8 cellular contexts compared by ENCODE assay signal in genomic region chr17:50918071-50918932, GRCh38. TPM values are rescaled to one million over a fixed set of nuclear protein-coding genes. Genes with fewer than 3 reads are reported as not detected.
DNase-seq lines count a peak whose midpoint lies in the region; ATAC-seq and TF ChIP-seq lines count a peak whose summit lies in the region.

No MANE protein-coding gene starts in this region.

- peak overlapping the region; percentile 91 for H3K18ac ChIP-seq in neuronal stem cell (ENCODE audit: low read length)

- peak overlapping the region; percentile 14 for H3K23ac ChIP-seq in neuronal stem cell (ENCODE audit: low read depth, low read length, poor library complexity)

- H3K27me3 ChIP-seq in NT2/D1 (ENCODE audit: insufficient read depth, insufficient read length) (no peaks in the 10 kb centered on the region), endodermal cell (ENCODE audit: control insufficient read depth, insufficient read depth, low read length, poor library complexity, severe bottlenecking) (no peaks in the 10 kb centered on the region), neuronal stem cell (ENCODE audit: control insufficient read depth in 3 of 3, insufficient read depth in 3 of 3, low read depth in 1 of 3, low read length in 3 of 3) (peaks cover 0 to 8% (median 0%) of the 10 kb centered on the region in 3 experiments), Karpas-422 (ENCODE audit: low read length) (no peaks in the 10 kb centered on the region)

- no peak overlapping the region for H3K4me2 ChIP-seq in neuronal stem cell (ENCODE audit: insufficient read depth, low read length, poor library complexity, severe bottlenecking)
- H3K4me2 ChIP-seq in Karpas-422 (ENCODE audit: low read depth, low read length, poor library complexity, severe bottlenecking) = no peak overlapping the region

- peak overlapping the region; percentile 95 for H2BK120ac ChIP-seq in neuronal stem cell (ENCODE audit: low read depth, low read length)

- peak overlapping the region; percentile 26 for H3K14ac ChIP-seq in neuronal stem cell (ENCODE audit: low read length)

- no peaks in the 10 kb centered on the region for H3K9me2 ChIP-seq in Karpas-422 (replicated peaks; ENCODE audit: insufficient read depth, low read length)

- H3K9me3 ChIP-seq in NT2/D1 (ENCODE audit: insufficient read depth, low read length) = no peaks in the 10 kb centered on the region
- no peaks in the 10 kb centered on the region for H3K9me3 ChIP-seq in endodermal cell (ENCODE audit: control insufficient read depth, low read length)
- H3K9me3 ChIP-seq in neuronal stem cell (replicated peaks in 1 of 2; ENCODE audit: control insufficient read depth in 2 of 2, insufficient read depth in 1 of 2, low read depth in 1 of 2, low read length in 2 of 2) = no peaks in the 10 kb centered on the region
- H3K9me3 ChIP-seq in Karpas-422 (ENCODE audit: low read length) = no peaks in the 10 kb centered on the region

- H3K27me3 Mint-ChIP-seq in CD14-positive monocyte (ENCODE audit: low read depth in 3 of 3) (peaks cover 0 to 2% (median 0%) of the 10 kb centered on the region in 3 donors), endodermal cell (ENCODE audit: insufficient read depth) (peaks cover 2% of the 10 kb centered on the region)

- H3K9me3 Mint-ChIP-seq in CD14-positive monocyte (no peaks in the 10 kb centered on the region), endodermal cell (no peaks in the 10 kb centered on the region)

- peak; percentile 81 for DNase-seq in CD14-positive monocyte (ENCODE audit: low spot score)
- DNase-seq in NT2/D1 (ENCODE audit: low read depth, low spot score) = no peak
- peak; percentile 63 for DNase-seq in endodermal cell
- no peak for DNase-seq in neuronal stem cell (ENCODE audit: low spot score)
- no peak for DNase-seq in effector CD4-positive, alpha-beta T cell
- no peak for DNase-seq in Karpas-422
- no peak for DNase-seq in kidney tubule cell (ENCODE audit: low spot score)

- H3K4me3 ChIP-seq in NT2/D1 (ENCODE audit: insufficient read length, low read depth) (no peak overlapping the region), endodermal cell (ENCODE audit: low read length) (no peak overlapping the region), neuronal stem cell (ENCODE audit: low read length in 2 of 2) (no peak overlapping the region), Karpas-422 (ENCODE audit: low read length) (no peak overlapping the region)

- no peaks in the 10 kb centered on the region for H3K79me2 ChIP-seq in Karpas-422 (ENCODE audit: low read length)

- no peak for TF ChIP-seq CTCF in CD14-positive monocyte (IDR thresholded peaks at IDR 0.05)
- no peak for TF ChIP-seq CTCF in endodermal cell (conservative IDR thresholded peaks at IDR 0.05)

- H3K36me3 ChIP-seq in NT2/D1 (ENCODE audit: insufficient read depth, insufficient read length, low read length) = no peaks in the 10 kb centered on the region
- H3K36me3 ChIP-seq in endodermal cell (ENCODE audit: control insufficient read depth, insufficient read depth, low read length) = no peaks in the 10 kb centered on the region
- no peaks in the 10 kb centered on the region for H3K36me3 ChIP-seq in neuronal stem cell (replicated peaks in 1 of 2; ENCODE audit: control insufficient read depth in 2 of 2, insufficient read depth in 2 of 2, low read length in 2 of 2)
- no peaks in the 10 kb centered on the region for H3K36me3 ChIP-seq in Karpas-422 (ENCODE audit: insufficient read depth, low read length)

- H4K91ac ChIP-seq in neuronal stem cell (ENCODE audit: low read depth, low read length, poor library complexity) = no peak overlapping the region

- no peak for ATAC-seq in GM19452 (IDR thresholded peaks at IDR 0.05; ENCODE audit: unreplicated experiment)

- intact Hi-C loops in CD14-positive monocyte (cut with micrococcal nuclease) = loop anchor here (2.0 to 10.0 kb wide), 3 partner anchors 14 to 54 kb away; partner anchors contain the start of gene TOB1 (in 1 of the 2)

- H3K36me3 Mint-ChIP-seq in CD14-positive monocyte (peaks cover 4% of the 10 kb centered on the region in 2 donors), endodermal cell (ENCODE audit: low read depth) (no peaks in the 10 kb centered on the region)

- H3K27ac ChIP-seq in endodermal cell (ENCODE audit: low read depth, low read length) = peak overlapping the region; percentile 11
- no peak overlapping the region for H3K27ac ChIP-seq in neuronal stem cell (replicated peaks; ENCODE audit: low read length)
- no peak overlapping the region for H3K27ac ChIP-seq in Karpas-422 (ENCODE audit: low read length)

- H3K9ac ChIP-seq in NT2/D1 (ENCODE audit: insufficient read length, low read depth) (peak overlapping the region; percentile 16), endodermal cell (ENCODE audit: extremely low read depth, low read length, poor library complexity, severe bottlenecking) (no peak overlapping the region), neuronal stem cell (ENCODE audit: low read depth, low read length, poor library complexity) (peak overlapping the region; percentile 24), Karpas-422 (ENCODE audit: low read length) (no peak overlapping the region)

- WGBS in endodermal cell (ENCODE audit: insufficient coverage in 1 of 2, insufficient read length in 1 of 2), 2 experiments = 90 to 91% methylated on average over 12 to 21 of the region's 21 CpGs
- WGBS in neuronal stem cell (ENCODE audit: extremely low coverage in 2 of 2, insufficient read length in 2 of 2, insufficient replicate concordance in 1 of 2), 2 donors = no CpG with 5 or more reads among the region's 21 CpGs

- no peak overlapping the region for H3K4ac ChIP-seq in neuronal stem cell (ENCODE audit: low read length)

- H2BK15ac ChIP-seq in neuronal stem cell (ENCODE audit: low read length) = peak overlapping the region; percentile 90

- H3K79me1 ChIP-seq in neuronal stem cell (ENCODE audit: low read depth, low read length) = no peaks in the 10 kb centered on the region

- H4K20me1 ChIP-seq in Karpas-422 (ENCODE audit: insufficient read depth, low read depth, low read length) = no peaks in the 10 kb centered on the region

- no peak overlapping the region for H4K8ac ChIP-seq in neuronal stem cell (ENCODE audit: low read depth, low read length)

- peak overlapping the region; percentile 92 for H2BK5ac ChIP-seq in neuronal stem cell (ENCODE audit: low read length)

- H3K4me1 Mint-ChIP-seq in CD14-positive monocyte (peaks cover 58% of the 10 kb centered on the region), endodermal cell (peaks cover 33% of the 10 kb centered on the region)

- peak overlapping the region; percentile 94 for H2AK5ac ChIP-seq in neuronal stem cell (ENCODE audit: low read depth, low read length)

- H3K4me1 ChIP-seq in NT2/D1 (ENCODE audit: insufficient read depth, insufficient read length) (peaks cover 35% of the 10 kb centered on the region), endodermal cell (ENCODE audit: control insufficient read depth, insufficient read depth, low read length) (peaks cover 4% of the 10 kb centered on the region), neuronal stem cell (ENCODE audit: control insufficient read depth in 2 of 2, insufficient read depth in 1 of 2, low read depth in 1 of 2, low read length in 2 of 2) (peaks cover 33 to 53% of the 10 kb centered on the region in 2 donors), Karpas-422 (ENCODE audit: low read length) (peaks cover 9% of the 10 kb centered on the region)

- H3K27ac Mint-ChIP-seq in CD14-positive monocyte = peak overlapping the region; percentile 88 to 99 (median 96)
- H3K27ac Mint-ChIP-seq in endodermal cell = no peak overlapping the region

- H2AFZ ChIP-seq in neuronal stem cell (ENCODE audit: low read length) = peak overlapping the region; percentile 82
- no peak overlapping the region for H2AFZ ChIP-seq in Karpas-422 (ENCODE audit: low read length)

- peak overlapping the region; percentile 92 for H2BK12ac ChIP-seq in neuronal stem cell (ENCODE audit: low read length)

- peak overlapping the region; percentile 37 to 79 for H3K4me3 Mint-ChIP-seq in CD14-positive monocyte
- no peak overlapping the region for H3K4me3 Mint-ChIP-seq in endodermal cell

RNA-seq across cellular contexts. Expression of gene TOB1, which starts 52.1 kb away (rescaled TPM):
- 10 to 100 TPM; 18.5 to 41.0 TPM for polyA plus RNA-seq in CD14-positive monocyte
- total RNA-seq in endodermal cell = 10 to 100 TPM; 35.5 to 36.3 TPM
- polyA plus RNA-seq in endodermal cell (2013, experiment 1 of 2) = 45.3 TPM
- polyA plus RNA-seq in endodermal cell (2013, experiment 2 of 2) = 45.3 TPM
- 44.9 TPM for polyA plus RNA-seq in neuronal stem cell (2013, experiment 1 of 2)
- 45.0 TPM for polyA plus RNA-seq in neuronal stem cell (2013, experiment 2 of 2)
- total RNA-seq in Karpas-422 (2014; rRNA removed; shearing (Covaris generic); ENCODE audit: low replicate concordance) = 8.2 and 25.9 TPM in 2 replicates

Comparison
In these comparisons a context has a peak if more than half of its experiments do, and no peak if none do; other contexts are left out.
1. DNase-seq: peak in CD14-positive monocyte (single experiment) and endodermal cell (single experiment); none in NT2/D1 (single experiment), neuronal stem cell (single experiment), effector CD4-positive, alpha-beta T cell (single experiment), Karpas-422 (single experiment) and kidney tubule cell (single experiment).
2. H3K9ac ChIP-seq: peak in NT2/D1 (single experiment) and neuronal stem cell (single experiment); none in endodermal cell (single experiment) and Karpas-422 (single experiment).